ENCODE assay signal across 8 cellular contexts in the genomic region with DNA sequence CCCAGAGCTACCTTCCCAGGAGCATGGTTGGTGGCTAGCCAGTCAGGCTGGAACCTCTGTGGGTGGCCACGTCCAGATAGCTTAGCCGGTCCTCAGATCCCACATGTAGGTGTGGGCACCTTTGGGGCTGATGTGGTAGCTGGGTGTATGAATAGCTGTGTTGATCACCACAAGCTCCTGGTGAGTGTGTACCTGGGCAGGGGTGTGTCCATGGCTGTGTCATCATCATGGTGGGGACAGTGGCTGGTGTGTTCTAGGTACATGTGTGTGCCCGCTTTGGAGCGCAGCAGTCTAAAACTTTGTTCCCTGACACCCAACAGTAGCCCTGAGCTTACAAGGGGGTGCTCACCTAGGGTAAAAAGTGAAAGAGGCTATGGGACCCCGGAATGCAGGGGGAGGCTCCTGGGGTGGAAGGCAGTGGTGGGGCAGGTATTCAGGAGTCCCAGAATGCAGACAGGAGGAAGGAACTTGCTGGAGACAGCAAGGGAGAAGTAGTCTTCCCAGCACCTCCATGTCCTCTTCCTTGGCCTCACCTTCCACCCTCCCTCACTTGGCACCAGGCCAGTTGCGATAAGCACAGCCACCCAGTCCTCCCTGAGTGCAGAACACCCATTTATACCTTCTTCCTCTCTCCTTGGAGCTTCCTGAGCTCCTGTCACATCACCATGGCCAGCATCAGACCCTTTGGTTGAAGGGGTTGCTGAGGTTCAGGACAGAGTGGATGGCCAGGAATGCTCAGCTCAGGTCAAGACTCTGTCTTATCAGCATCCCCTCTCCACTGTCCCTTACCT. TPM values are rescaled to one million over a fixed set of nuclear protein-coding genes. Genes with fewer than 3 reads are reported as not detected.
DNase-seq lines count a peak whose midpoint lies in the region; ATAC-seq and TF ChIP-seq lines count a peak whose summit lies in the region.

No MANE protein-coding gene starts in this region.

- H3K27me3 ChIP-seq in HAP-1 (ENCODE audit: low read depth) (no peaks in the 10 kb centered on the region), heart left ventricle (no peaks in the 10 kb centered on the region), smooth muscle cell (ENCODE audit: low read depth) (no peaks in the 10 kb centered on the region)

- peaks cover 12% of the 10 kb centered on the region for H3K4me1 ChIP-seq in HAP-1
- H3K4me1 ChIP-seq in heart left ventricle: peaks cover 5 to 82% (median 70%) of the 10 kb centered on the region in 12 donors
- no peaks in the 10 kb centered on the region for H3K4me1 ChIP-seq in smooth muscle cell (ENCODE audit: low read depth)

- TF ChIP-seq POLR2A in heart left ventricle (IDR thresholded peaks at IDR 0.05): no peak

- 61 to 68% (median 66%) methylated on average over 6 of the region's 6 CpGs for WGBS in heart left ventricle, 4 donors
- WGBS in smooth muscle cell (ENCODE audit: low lambda C conversion rate): 96% methylated on average over 6 of the region's 6 CpGs

- peak overlapping the region; percentile 93 for H3K4me2 ChIP-seq in smooth muscle cell

- no peak overlapping the region for H2AFZ ChIP-seq in smooth muscle cell (ENCODE audit: low read depth)

- no peak for TF ChIP-seq CTCF in heart left ventricle (IDR thresholded peaks at IDR 0.05)
- no peak for TF ChIP-seq CTCF in smooth muscle cell (IDR thresholded peaks at IDR 0.05; ENCODE audit: borderline replicate concordance, insufficient read depth, poor library complexity, severe bottlenecking)

- H3K9me3 ChIP-seq in HAP-1 (no peaks in the 10 kb centered on the region), heart left ventricle (no peaks in the 10 kb centered on the region), smooth muscle cell (replicated peaks; ENCODE audit: low read depth) (no peaks in the 10 kb centered on the region)

- intact Hi-C loops in heart left ventricle (cut with DNase I): loop anchor here in 6 of 10 donors (5.0 to 10.0 kb wide), 10 partner anchors 93 to 1074 kb away; partner anchors contain the start of genes ZMYND10 (in 2 of the 6), CYB561D2 (in 1 of the 6), NPRL2 (in 1 of the 6) and TMEM115 (in 1 of the 6)

- peak overlapping the region; percentile 67 for H3K9ac ChIP-seq in smooth muscle cell (ENCODE audit: low read depth)

- H3K27ac ChIP-seq in heart left ventricle: peak overlapping the region in 11 of 12 donors; percentile 77 to 100 (median 93)
- H3K27ac ChIP-seq in smooth muscle cell (ENCODE audit: low read depth): no peak overlapping the region

- DNase-seq in HAP-1 (ENCODE audit: low spot score in 2 of 2) (no peak), heart left ventricle (peak in 3 of 5 donors; percentile 36 to 60 (median 39)), smooth muscle cell (lab: John Stamatoyannopoulos, UW; ENCODE audit: unreplicated experiment) (no peak), cerebellar cortex (ENCODE audit: low spot score) (no peak), NCI-H146 treated with DMSO at 0.1 percent for 48 hours (lab: John Stamatoyannopoulos, UW; ENCODE audit: unreplicated experiment) (no peak), G401 (ENCODE audit: low spot score) (no peak)
- DNase-seq in activated CD8-positive, alpha-beta memory T cell treated with anti-CD3 and anti-CD28 coated beads, Interleukin-2, amount 50 U/mL, for 4 hours: peak; percentile 46

- peak overlapping the region; percentile 59 for H3K4me3 ChIP-seq in HAP-1
- peak overlapping the region; percentile 56 to 95 (median 80) for H3K4me3 ChIP-seq in heart left ventricle
- H3K4me3 ChIP-seq in smooth muscle cell: peak overlapping the region; percentile 67

- no peak for ATAC-seq in heart left ventricle
- ATAC-seq in GM21367 (IDR thresholded peaks at IDR 0.05; ENCODE audit: unreplicated experiment): no peak

- in situ Hi-C loops in HAP-1 (cut with MboI; ENCODE audit: low sequenced_read_pairs): no loop called here
- in situ Hi-C loops in G401 (cut with HindIII; ENCODE audit: low sequenced_read_pairs): loop anchor here (25.0 kb wide), 1 partner anchor 777 kb away; the partner anchor contains the start of genes MANF and RBM15B

- no peaks in the 10 kb centered on the region for H3F3A ChIP-seq in smooth muscle cell (ENCODE audit: low read depth)

- H3K36me3 ChIP-seq in HAP-1 (replicated peaks) (peaks cover 4% of the 10 kb centered on the region; the same call in 1 of the 2 replicates), heart left ventricle (peaks cover 0 to 46% (median 23%) of the 10 kb centered on the region in 9 donors), smooth muscle cell (ENCODE audit: low read depth) (no peaks in the 10 kb centered on the region)

- peaks cover 14% of the 10 kb centered on the region for H3K79me2 ChIP-seq in smooth muscle cell (ENCODE audit: low read depth)

- H4K20me1 ChIP-seq in smooth muscle cell (ENCODE audit: low read depth): peaks cover 9% of the 10 kb centered on the region

RNA-seq across cellular contexts. Expression of gene CISH, which starts 1.2 kb away (rescaled TPM):
- total RNA-seq in heart left ventricle: 10 to 100 TPM; 10.1 to 57.0 (median 20.3) TPM
- polyA plus RNA-seq in heart left ventricle: 10 to 100 TPM in 1 of 2 donors, 1 to 10 TPM in 1; 6.9 to 30.1 TPM
- total RNA-seq in smooth muscle cell: 1.8 and 3.0 TPM in 2 replicates
- polyA plus RNA-seq in smooth muscle cell: 12.4 and 15.9 TPM in 2 replicates
- 1.7 and 2.2 TPM in 2 replicates for total RNA-seq in G401 (2014; rRNA removed; shearing (Covaris generic))

RNA-seq across cellular contexts. Expression of gene MAPKAPK3, which starts 6.6 kb away (rescaled TPM):
- 100 to 1,000 TPM; 239 to 398 (median 316) TPM for total RNA-seq in heart left ventricle
- 100 to 1,000 TPM; 226 to 247 TPM for polyA plus RNA-seq in heart left ventricle
- 17.1 and 20.2 TPM in 2 replicates for total RNA-seq in smooth muscle cell
- 18.7 and 23.7 TPM in 2 replicates for polyA plus RNA-seq in smooth muscle cell
- 99.1 and 108 TPM in 2 replicates for total RNA-seq in G401 (2014; rRNA removed; shearing (Covaris generic))

RNA-seq across cellular contexts. Expression of gene HEMK1, which starts 41.1 kb away (rescaled TPM):
- total RNA-seq in heart left ventricle (10 to 100 TPM in 7 of 9 donors, 1 to 10 TPM in 2; 7.8 to 19.7 (median 13.8) TPM), smooth muscle cell (6.5 and 15.3 TPM in 2 replicates)
- polyA plus RNA-seq in heart left ventricle (10 to 100 TPM; 10.9 to 16.7 TPM), smooth muscle cell (26.4 and 28.3 TPM in 2 replicates)
- total RNA-seq in G401 (2014; rRNA removed; shearing (Covaris generic)): 3.4 and 9.5 TPM in 2 replicates

RNA-seq across cellular contexts. Expression of gene C3orf18, which starts 42.8 kb away (rescaled TPM):
- 10 to 100 TPM; 25.4 to 56.8 (median 40.0) TPM for total RNA-seq in heart left ventricle
- polyA plus RNA-seq in heart left ventricle: 10 to 100 TPM; 28.7 to 28.9 TPM
- 6.6 and 8.7 TPM in 2 replicates for total RNA-seq in smooth muscle cell
- 18.9 and 20.0 TPM in 2 replicates for polyA plus RNA-seq in smooth muscle cell
- 10.8 and 15.4 TPM in 2 replicates for total RNA-seq in G401 (2014; rRNA removed; shearing (Covaris generic))

Comparison
In these comparisons a context has a peak if more than half of its experiments do, and no peak if none do; other contexts are left out.
1. DNase-seq: peak in activated CD8-positive, alpha-beta memory T cell treated with anti-CD3 and anti-CD28 coated beads, Interleukin-2, amount 50 U/mL, for 4 hours (single experiment) and heart left ventricle (3 of 5); none in HAP-1 (0 of 2), smooth muscle cell (single experiment), cerebellar cortex (single experiment), NCI-H146 treated with DMSO at 0.1 percent for 48 hours (single experiment) and G401 (single experiment).
2. Peak in every context shown above with its lines, with median percentiles within 50 percentile points of each other: H3K4me3 ChIP-seq.